In genomic region chr15:65791335-65792129, GRCh38 we compare ENCODE assay signal across 8 cellular contexts. TPM values are rescaled to one million over a fixed set of nuclear protein-coding genes. Genes with fewer than 3 reads are reported as not detected.
DNase-seq lines count a peak whose midpoint lies in the region; ATAC-seq and TF ChIP-seq lines count a peak whose summit lies in the region.

No MANE protein-coding gene starts in this region.

- intact Hi-C loops in heart left ventricle (cut with DNase I) = loop anchor here in 7 of 10 donors (1.0 to 10.0 kb wide), 7 partner anchors 41 to 78 kb away; partner anchors contain the start of gene RAB11A (in 3 of the 7)

- peak overlapping the region; percentile 71 for H3K4me2 ChIP-seq in trophoblast cell (ENCODE audit: low read length)

- H2AK5ac ChIP-seq in trophoblast cell (ENCODE audit: low read length) = no peak overlapping the region

- TF ChIP-seq CTCF in GM06990 (IDR thresholded peaks at IDR 0.05; ENCODE audit: insufficient read depth, low read length, poor library complexity, severe bottlenecking) (no peak), heart left ventricle (IDR thresholded peaks at IDR 0.05) (no peak)

- H2BK12ac ChIP-seq in trophoblast cell (ENCODE audit: low read length) = no peak overlapping the region

- H3K36me3 ChIP-seq in GM06990 (ENCODE audit: control insufficient read depth, insufficient read depth, low read length) (no peaks in the 10 kb centered on the region), heart left ventricle (no peaks in the 10 kb centered on the region), trophoblast cell (ENCODE audit: control insufficient read depth in 1 of 2, insufficient read depth in 2 of 2, low read length in 2 of 2) (no peaks in the 10 kb centered on the region)

- H3K4ac ChIP-seq in trophoblast cell (ENCODE audit: low read depth, low read length) = no peak overlapping the region

- ATAC-seq in HG03039 (IDR thresholded peaks at IDR 0.05; ENCODE audit: unreplicated experiment) (peak; percentile 19), heart left ventricle (peak in 3 of 4 donors; percentile 16 to 66 (median 59)), GM21786 (IDR thresholded peaks at IDR 0.05; ENCODE audit: unreplicated experiment) (no peak), GM19328 (IDR thresholded peaks at IDR 0.05; ENCODE audit: unreplicated experiment) (no peak)

- peaks cover 2% of the 10 kb centered on the region for H3K79me2 ChIP-seq in trophoblast cell (ENCODE audit: control insufficient read depth, insufficient read depth, low read length, poor library complexity)

- no peak overlapping the region for H4K12ac ChIP-seq in trophoblast cell (ENCODE audit: low read depth, low read length)

- H4K8ac ChIP-seq in trophoblast cell (ENCODE audit: low read depth, low read length) = no peak overlapping the region

- peak overlapping the region; percentile 86 for H2AFZ ChIP-seq in trophoblast cell (ENCODE audit: insufficient read depth, low read length, poor library complexity)

- 0 to 1% (median 0%) methylated on average over 26 to 69 of the region's 69 CpGs for WGBS in heart left ventricle, 4 donors
- WGBS in trophoblast cell (ENCODE audit: extremely low coverage, insufficient coverage, insufficient read length) = no CpG with 5 or more reads among the region's 69 CpGs

- H2BK5ac ChIP-seq in trophoblast cell (ENCODE audit: low read depth, low read length, poor library complexity) = no peak overlapping the region

- peak overlapping the region; percentile 88 for H3K4me3 ChIP-seq in GM06990 (replicated peaks; ENCODE audit: low read depth, low read length)
- H3K4me3 ChIP-seq in heart left ventricle = peak overlapping the region; percentile 57 to 97 (median 84)
- peak overlapping the region; percentile 93 for H3K4me3 ChIP-seq in trophoblast cell (ENCODE audit: low read depth, low read length)

- DNase-seq in GM06990 (ENCODE audit: extremely low read depth, insufficient read length) = no peak
- peak; percentile 44 for DNase-seq in RPMI7951 (ENCODE audit: low read depth)
- peak; percentile 7 for DNase-seq in activated naive CD8-positive, alpha-beta T cell treated with anti-CD3 and anti-CD28 coated beads, Interleukin-2, amount 50 U/mL, for 16 hours (ENCODE audit: low read depth, low spot score)
- peak; percentile 65 to 71 (median 67) for DNase-seq in heart left ventricle
- DNase-seq in trophoblast cell = peak; percentile 60 to 62

- H4K91ac ChIP-seq in trophoblast cell (ENCODE audit: low read depth, low read length) = no peak overlapping the region

- no peak for TF ChIP-seq POLR2A in heart left ventricle (IDR thresholded peaks at IDR 0.05)

- H3K79me1 ChIP-seq in trophoblast cell (ENCODE audit: low read length) = peaks cover 4% of the 10 kb centered on the region

- H3K4me1 ChIP-seq in heart left ventricle (peaks cover 0 to 56% (median 14%) of the 10 kb centered on the region in 12 donors), trophoblast cell (ENCODE audit: control insufficient read depth in 1 of 2, insufficient read depth in 2 of 2, low read length in 2 of 2) (peaks cover 0 to 6% of the 10 kb centered on the region in 2 experiments)

- H2BK120ac ChIP-seq in trophoblast cell (ENCODE audit: insufficient read depth, low read length, poor library complexity) = no peak overlapping the region

- H3K18ac ChIP-seq in trophoblast cell (ENCODE audit: low read length) = no peak overlapping the region

- peak overlapping the region; percentile 84 to 99 (median 94) for H3K27ac ChIP-seq in heart left ventricle
- peak overlapping the region; percentile 55 for H3K27ac ChIP-seq in trophoblast cell (ENCODE audit: low read depth, low read length)

- H3K9me3 ChIP-seq in heart left ventricle (no peaks in the 10 kb centered on the region), trophoblast cell (ENCODE audit: insufficient read depth, low read depth, low read length) (no peaks in the 10 kb centered on the region)

- H3K27me3 ChIP-seq in GM06990 (replicated peaks; ENCODE audit: control insufficient read depth, insufficient read depth, low read length) (no peaks in the 10 kb centered on the region), heart left ventricle (no peaks in the 10 kb centered on the region), trophoblast cell (ENCODE audit: insufficient read depth, low read length) (no peaks in the 10 kb centered on the region)

- H3K9ac ChIP-seq in trophoblast cell (ENCODE audit: low read length) = peak overlapping the region; percentile 13

- no peak overlapping the region for H3K14ac ChIP-seq in trophoblast cell (ENCODE audit: low read length)

- H3K23ac ChIP-seq in trophoblast cell (ENCODE audit: low read length) = no peak overlapping the region

RNA-seq across cellular contexts. Expression of gene DENND4A, which starts 0.6 kb away (rescaled TPM):
- 11.1 and 19.0 TPM in 2 replicates for total RNA-seq in RPMI7951 (2014; rRNA removed; shearing (Covaris generic))
- total RNA-seq in heart left ventricle = 10 to 100 TPM; 11.7 to 26.6 (median 15.7) TPM
- 1 to 10 TPM; 2.7 to 5.4 TPM for polyA plus RNA-seq in heart left ventricle
- 8.3 and 9.0 TPM in 2 replicates for polyA plus RNA-seq in trophoblast cell (2013)

Comparison
In these comparisons a context has a peak if more than half of its experiments do, and no peak if none do; other contexts are left out.
1. ATAC-seq: peak in HG03039 (single experiment) and heart left ventricle (3 of 4); none in GM21786 (single experiment) and GM19328 (single experiment).
2. Peak in every context shown above with its lines, with median percentiles within 50 percentile points of each other: H3K4me3 ChIP-seq.